Comparison of ENCODE assay signal across 14 cellular contexts in genomic region chr9:621199-621860, GRCh38.
A peak's percentile ranks its signal among the peaks of the same experiment; 100 is the strongest.
DNase-seq lines count a peak whose midpoint lies in the region; ATAC-seq and TF ChIP-seq lines count a peak whose summit lies in the region.
"Had no signal": no experiment of that assay in that cellular context is flagged by ENCODE, and none has a peak within 500 bp of the region (broad histone marks: within the 10 kb centered on the region; RNA-seq: fewer than 3 reads in every experiment).

No MANE protein-coding gene starts in this region.

- no peaks in the 10 kb centered on the region for H3K27me3 ChIP-seq in ascending aorta
- no peaks in the 10 kb centered on the region for H3K27me3 ChIP-seq in right lobe of liver
- no peaks in the 10 kb centered on the region for H3K27me3 ChIP-seq in thoracic aorta (replicated peaks; ENCODE audit: insufficient read depth)
- H3K27me3 ChIP-seq in gastrocnemius medialis, result no peaks in the 10 kb centered on the region

- no peak for TF ChIP-seq CTCF in ascending aorta (IDR thresholded peaks at IDR 0.05)
- TF ChIP-seq CTCF in right lobe of liver (IDR thresholded peaks at IDR 0.05), result no peak
- no peak for TF ChIP-seq CTCF in thoracic aorta (IDR thresholded peaks at IDR 0.05)
- TF ChIP-seq CTCF in gastrocnemius medialis (IDR thresholded peaks at IDR 0.05 in 4 of 5, conservative IDR thresholded peaks at IDR 0.05 in 1 of 5), result no peak

- H3K9me3 ChIP-seq in ascending aorta, result no peaks in the 10 kb centered on the region
- no peaks in the 10 kb centered on the region for H3K9me3 ChIP-seq in right lobe of liver
- no peaks in the 10 kb centered on the region for H3K9me3 ChIP-seq in thoracic aorta
- H3K9me3 ChIP-seq in gastrocnemius medialis, result no peaks in the 10 kb centered on the region

- no peak overlapping the region for H3K4me3 ChIP-seq in ascending aorta
- H3K4me3 ChIP-seq in right lobe of liver, result no peak overlapping the region
- H3K4me3 ChIP-seq in thoracic aorta, result no peak overlapping the region
- no peak overlapping the region for H3K4me3 ChIP-seq in gastrocnemius medialis

- WGBS in right lobe of liver (ENCODE audit: insufficient coverage, low coverage, low lambda C conversion rate, missing lambda C conversion rate), result 47% methylated on average over 9 of the region's 10 CpGs

- DNase-seq in SIG-M5 treated with dmso at 0.1 percent for 504 hours (lab: John Stamatoyannopoulos, UW; ENCODE audit: unreplicated experiment), result peak; percentile 24
- DNase-seq in SIG-M5 (lab: John Stamatoyannopoulos, UW), result no peak
- DNase-seq in ascending aorta (ENCODE audit: low spot score in 2 of 2), result no peak
- DNase-seq in right lobe of liver, result no peak
- no peak for DNase-seq in thoracic aorta (ENCODE audit: low spot score)
- DNase-seq in gastrocnemius medialis, result no peak
- DNase-seq: activated naive CD4-positive, alpha-beta T cell treated with anti-CD3 and anti-CD28 coated beads, Interleukin-2, amount 50 U/mL, for 16 hours; CD4-positive, alpha-beta T cell; NCI-H1105 treated with DMSO at 0.1 percent for 48 hours; NCI-H345; SW 1271 had no signal

- intact Hi-C loops in ascending aorta (cut with DNase I) (no loop called here), right lobe of liver (cut with DNase I) (no loop called here), gastrocnemius medialis (cut with DNase I; ENCODE audit: low total_unique reads) (no loop called here)

- H3K36me3 ChIP-seq in ascending aorta (no peaks in the 10 kb centered on the region), right lobe of liver (no peaks in the 10 kb centered on the region), thoracic aorta (no peaks in the 10 kb centered on the region), gastrocnemius medialis (no peaks in the 10 kb centered on the region)

- TF ChIP-seq POLR2A in right lobe of liver (IDR thresholded peaks at IDR 0.05) (no peak), gastrocnemius medialis (IDR thresholded peaks at IDR 0.05) (no peak)

- H3K27ac ChIP-seq in ascending aorta (peak overlapping the region; percentile 57 to 88), right lobe of liver (no peak overlapping the region), thoracic aorta (peak overlapping the region; percentile 52 to 56), gastrocnemius medialis (no peak overlapping the region)
- H3K27ac ChIP-seq: 22Rv1 had no signal

- peak; percentile 56 to 84 (median 74) for ATAC-seq in right lobe of liver
- no peak for ATAC-seq in thoracic aorta (ENCODE audit: insufficient number of reproducible peaks, low FRiP score, low read depth)
- no peak for ATAC-seq in gastrocnemius medialis
- no peak for ATAC-seq in GM21528 (IDR thresholded peaks at IDR 0.05; ENCODE audit: low FRiP score, unreplicated experiment)
- ATAC-seq in GM18861 (IDR thresholded peaks at IDR 0.05; ENCODE audit: unreplicated experiment), result no peak

- peaks cover 17 to 44% of the 10 kb centered on the region in 2 donors for H3K4me1 ChIP-seq in ascending aorta
- H3K4me1 ChIP-seq in right lobe of liver, result no peaks in the 10 kb centered on the region
- H3K4me1 ChIP-seq in thoracic aorta (ENCODE audit: control insufficient read depth in 1 of 2, low read depth in 2 of 2), result peaks cover 25 to 75% of the 10 kb centered on the region in 2 donors
- H3K4me1 ChIP-seq in gastrocnemius medialis, result peaks cover 9 to 16% of the 10 kb centered on the region in 2 donors

- in situ Hi-C loops in gastrocnemius medialis (cut with MboI; ENCODE audit: low sequenced_read_pairs in 4 of 4), result loop anchor here (25.0 kb wide), 1 partner anchor 391 kb away; no protein-coding TSS in a partner anchor

Comparison
In these comparisons a context has a peak if more than half of its experiments do, and no peak if none do; other contexts are left out.
1. H3K27ac ChIP-seq: peak in ascending aorta (2 of 2) and thoracic aorta (2 of 2); none in right lobe of liver (0 of 3) and gastrocnemius medialis (0 of 4).
2. ATAC-seq: peak in right lobe of liver (4 of 4); none in thoracic aorta (single experiment), gastrocnemius medialis (0 of 2), GM21528 (single experiment) and GM18861 (single experiment).